8 cellular contexts compared by ENCODE assay signal in genomic region chr12:76144253-76144564, GRCh38. TPM values are rescaled to one million over a fixed set of nuclear protein-coding genes. Genes with fewer than 3 reads are reported as not detected.
A peak's percentile ranks its signal among the peaks of the same experiment; 100 is the strongest.
DNase-seq lines count a peak whose midpoint lies in the region; ATAC-seq and TF ChIP-seq lines count a peak whose summit lies in the region.

No MANE protein-coding gene starts in this region.

- intact Hi-C loops in Right ventricle myocardium superior (cut with DNase I): no loop called here

- peak; percentile 41 for ATAC-seq in lung (ENCODE audit: insufficient read depth, low FRiP score)
- ATAC-seq in WTC11: no peak
- ATAC-seq in Right ventricle myocardium superior (ENCODE audit: poor library complexity): no peak

- CTCF ChIA-PET in WTC11 (lab: Charles Lee): no interaction called here

- H3K4me3 ChIP-seq in HL-60 (replicated peaks; ENCODE audit: insufficient read depth, low read length) (no peak overlapping the region), lung (no peak overlapping the region)

- POLR2A ChIA-PET in WTC11 (lab: Charles Lee): interaction anchor here (0.6 kb wide), 1 partner anchor 212 kb away, joined by 3 read pairs; no protein-coding TSS in a partner anchor

- DNase-seq in Caki2 (ENCODE audit: low read depth): peak; percentile 31
- peak; percentile 28 to 49 for DNase-seq in HL-60 (ENCODE audit: low read depth in 1 of 2, low spot score in 1 of 2)
- DNase-seq in activated CD4-positive, alpha-beta T cell treated with anti-CD3 and anti-CD28 coated beads, Interleukin-2, amount 50 U/mL, for 4 hours: peak; percentile 51 to 59
- DNase-seq in lung (ENCODE audit: low spot score): no peak
- DNase-seq in NCI-H1092 treated with DMSO at 0.1 percent for 48 hours (lab: John Stamatoyannopoulos, UW): no peak
- no peak for DNase-seq in NCI-H187 treated with DMSO at 0.1 percent for 48 hours (lab: John Stamatoyannopoulos, UW)
- DNase-seq in WTC11 (ENCODE audit: low spot score): no peak
- DNase-seq in Right ventricle myocardium superior: no peak

- H3K9me3 ChIP-seq in lung (ENCODE audit: control insufficient read depth in 2 of 2, insufficient read depth in 1 of 2, low read length in 1 of 2): no peaks in the 10 kb centered on the region

- H3K4me1 Mint-ChIP-seq in WTC11: peaks cover 7% of the 10 kb centered on the region; the same call in 1 of the 2 replicates

- in situ Hi-C loops in Caki2 (cut with HindIII; ENCODE audit: low pct_unique_long_range_greater_than_20kb, low sequenced_read_pairs): no loop called here

- peaks cover 4% of the 10 kb centered on the region; the same call in 1 of the 2 replicates for H3K9me3 Mint-ChIP-seq in WTC11

- no peaks in the 10 kb centered on the region for H3K4me1 ChIP-seq in lung (ENCODE audit: control insufficient read depth in 2 of 2, insufficient read depth in 2 of 2, low read length in 2 of 2)

- H3K36me3 Mint-ChIP-seq in WTC11: no peaks in the 10 kb centered on the region

- no peaks in the 10 kb centered on the region for H3K36me3 ChIP-seq in lung (ENCODE audit: control insufficient read depth in 2 of 2, insufficient read depth in 2 of 2, low read length in 2 of 2)

- H3K27ac ChIP-seq in HL-60 (replicated peaks) (no peak overlapping the region), lung (ENCODE audit: low read depth in 1 of 2, low read length in 1 of 2) (no peak overlapping the region)

- H3K27me3 ChIP-seq in HL-60 (ENCODE audit: insufficient read depth, poor library complexity, severe bottlenecking) (no peaks in the 10 kb centered on the region), lung (ENCODE audit: control insufficient read depth, insufficient read depth) (no peaks in the 10 kb centered on the region)

- no peak overlapping the region for H3K4me3 Mint-ChIP-seq in WTC11

- H3K27ac Mint-ChIP-seq in WTC11: no peak overlapping the region

- H3K27me3 Mint-ChIP-seq in WTC11 (ENCODE audit: low read depth): no peaks in the 10 kb centered on the region

- no peak for TF ChIP-seq CTCF in HL-60 (IDR thresholded peaks at IDR 0.05; ENCODE audit: insufficient read depth, low read length)
- no peak for TF ChIP-seq CTCF in lung (IDR thresholded peaks at IDR 0.05; ENCODE audit: control extremely low read depth, extremely low read depth)
- TF ChIP-seq CTCF in WTC11 (IDR thresholded peaks at IDR 0.05): no peak

TF ChIP-seq in WTC11, 78 proteins besides CTCF, POLR2A, EP300 and RAD21 (continues in another document):
- no peak for TF ChIP-seq AFF4 (CRISPR knock-in tag; IDR thresholded peaks at IDR 0.05; ENCODE audit: borderline replicate concordance)
- no peak for TF ChIP-seq ZNF138 (CRISPR knock-in tag; conservative IDR thresholded peaks at IDR 0.05)
- TF ChIP-seq HMGXB4 (CRISPR knock-in tag; IDR thresholded peaks at IDR 0.05): no peak
- TF ChIP-seq ZBTB21 (CRISPR knock-in tag; IDR thresholded peaks at IDR 0.05; ENCODE audit: borderline replicate concordance): no peak
- no peak for TF ChIP-seq PRDM15 (CRISPR knock-in tag; IDR thresholded peaks at IDR 0.05)
- TF ChIP-seq MLX (CRISPR knock-in tag; IDR thresholded peaks at IDR 0.05): no peak
- TF ChIP-seq ZNF512 (CRISPR knock-in tag; IDR thresholded peaks at IDR 0.05; ENCODE audit: borderline replicate concordance): no peak
- no peak for TF ChIP-seq ATF1 (CRISPR knock-in tag; IDR thresholded peaks at IDR 0.05)
- no peak for TF ChIP-seq GABPB1 (CRISPR knock-in tag; IDR thresholded peaks at IDR 0.05)
- TF ChIP-seq ZNF219 (CRISPR knock-in tag; IDR thresholded peaks at IDR 0.05; ENCODE audit: borderline replicate concordance): no peak
- TF ChIP-seq SP1 (CRISPR knock-in tag; conservative IDR thresholded peaks at IDR 0.05): no peak

RNA-seq across cellular contexts. Expression of gene NAP1L1, which starts 59.7 kb away (rescaled TPM):
- total RNA-seq in Caki2 (2014; rRNA removed; shearing (Covaris generic); ENCODE audit: low replicate concordance): 585 and 643 TPM in 2 replicates
- total RNA-seq in lung (100 to 1,000 TPM; 317 to 515 TPM), WTC11 (2021) (946 to 1,010 TPM (median 968 TPM) in 3 replicates), Right ventricle myocardium superior (263 TPM)
- polyA plus RNA-seq in lung: 100 to 1,000 TPM; 268 to 328 TPM

Comparison
In these comparisons a context has a peak if more than half of its experiments do, and no peak if none do; other contexts are left out.
1. DNase-seq: peak in Caki2 (single experiment), HL-60 (2 of 2) and activated CD4-positive, alpha-beta T cell treated with anti-CD3 and anti-CD28 coated beads, Interleukin-2, amount 50 U/mL, for 4 hours (2 of 2); none in lung (single experiment), NCI-H1092 treated with DMSO at 0.1 percent for 48 hours (single experiment), NCI-H187 treated with DMSO at 0.1 percent for 48 hours (single experiment), WTC11 (single experiment) and Right ventricle myocardium superior (single experiment).